In the genomic region with DNA sequence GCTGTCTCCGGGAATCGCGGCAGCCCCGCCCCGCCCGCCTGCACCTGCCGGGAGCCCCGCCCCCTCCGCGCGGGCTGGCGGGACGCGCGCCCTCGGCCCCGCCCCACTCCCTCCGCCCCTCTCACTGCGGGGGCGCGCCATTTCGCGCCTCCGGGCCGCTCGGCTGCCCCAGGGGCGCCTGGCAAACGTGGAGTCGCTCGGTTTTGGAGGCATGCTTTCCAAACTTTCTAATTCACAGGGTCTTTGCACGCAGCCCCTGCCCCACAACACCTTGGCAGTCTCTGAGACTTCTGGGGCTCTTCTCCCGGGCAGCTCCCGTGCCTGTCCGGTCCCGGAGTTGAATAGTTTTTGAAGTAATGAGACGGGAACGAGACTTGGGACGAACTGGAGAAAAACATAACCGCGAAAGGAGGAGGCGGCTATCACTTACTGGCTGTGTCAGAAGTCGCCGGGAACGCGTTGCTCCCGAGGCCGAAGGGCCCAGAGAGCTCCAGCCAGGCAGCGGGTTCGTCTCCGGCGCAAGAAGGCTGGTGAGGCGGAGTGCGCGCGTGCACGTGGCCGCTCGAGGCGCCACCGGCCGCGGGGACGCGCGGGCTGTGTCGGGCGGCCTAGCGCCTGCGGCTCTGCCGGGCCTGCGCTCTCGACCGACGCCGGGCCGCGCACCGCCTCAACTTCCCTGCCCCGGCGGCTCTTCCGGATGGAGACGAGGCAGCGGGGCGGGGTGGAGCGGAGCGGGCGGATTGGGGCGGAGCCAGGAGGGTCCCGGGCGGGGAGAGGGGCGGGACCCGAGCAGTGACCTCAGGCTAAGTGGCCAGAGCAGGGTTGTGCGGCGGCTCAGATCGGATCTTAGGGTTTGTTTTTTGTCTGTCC, we compare ENCODE assay signal across 1 cellular context.
TF ChIP-seq lines count a peak whose summit lies in the region.

A gene (minus strand): TSS at position 699 of the 870 bp plus-strand sequence. CDS start 3,436 bp downstream, outside the sequence.

TF ChIP-seq in K562, 482 proteins besides CTCF, POLR2A, EP300 and RAD21 (continued from another document):
- TF ChIP-seq ZC3H11A (IDR thresholded peaks at IDR 0.05; ENCODE audit: low read depth, low read length), result no peak
- no peak for TF ChIP-seq CHD4 (IDR thresholded peaks at IDR 0.05; ENCODE audit: insufficient read depth, insufficient replicate concordance, low read depth, low read length, poor library complexity, severe bottlenecking)
- TF ChIP-seq POLR2G (IDR thresholded peaks at IDR 0.05; ENCODE audit: low read depth, low read length), result peak; percentile 95
- peak; percentile 28 for TF ChIP-seq NFIC (IDR thresholded peaks at IDR 0.05)
- peak; percentile 67; the same call in 1 of the 2 replicates for TF ChIP-seq NFRKB (IDR thresholded peaks at IDR 0.05; ENCODE audit: low read depth)
- TF ChIP-seq, protein P1, sequence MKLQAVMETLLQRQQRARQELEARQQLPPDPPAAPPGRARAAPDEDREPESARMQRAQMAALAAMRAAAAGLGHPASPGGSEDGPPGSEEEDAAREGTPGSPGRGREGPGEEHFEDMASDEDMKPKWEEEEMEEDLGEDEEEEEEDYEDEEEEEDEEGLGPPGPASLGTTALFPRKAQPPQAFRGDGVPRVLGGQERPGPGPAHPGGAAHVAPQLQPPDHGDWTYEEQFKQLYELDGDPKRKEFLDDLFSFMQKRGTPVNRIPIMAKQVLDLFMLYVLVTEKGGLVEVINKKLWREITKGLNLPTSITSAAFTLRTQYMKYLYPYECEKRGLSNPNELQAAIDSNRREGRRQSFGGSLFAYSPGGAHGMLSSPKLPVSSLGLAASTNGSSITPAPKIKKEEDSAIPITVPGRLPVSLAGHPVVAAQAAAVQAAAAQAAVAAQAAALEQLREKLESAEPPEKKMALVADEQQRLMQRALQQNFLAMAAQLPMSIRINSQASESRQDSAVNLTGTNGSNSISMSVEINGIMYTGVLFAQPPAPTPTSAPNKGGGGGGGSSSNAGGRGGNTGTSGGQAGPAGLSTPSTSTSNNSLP (IDR thresholded peaks at IDR 0.05; ENCODE audit: borderline replicate concordance, low read depth, low read length), result no peak
- 0 out of 2 replicates have a peak, but pooled peaks have one; percentile 18 for TF ChIP-seq NCOR1 (IDR thresholded peaks at IDR 0.05)
